ENCODE assay signal across 8 cellular contexts in the genomic region with DNA sequence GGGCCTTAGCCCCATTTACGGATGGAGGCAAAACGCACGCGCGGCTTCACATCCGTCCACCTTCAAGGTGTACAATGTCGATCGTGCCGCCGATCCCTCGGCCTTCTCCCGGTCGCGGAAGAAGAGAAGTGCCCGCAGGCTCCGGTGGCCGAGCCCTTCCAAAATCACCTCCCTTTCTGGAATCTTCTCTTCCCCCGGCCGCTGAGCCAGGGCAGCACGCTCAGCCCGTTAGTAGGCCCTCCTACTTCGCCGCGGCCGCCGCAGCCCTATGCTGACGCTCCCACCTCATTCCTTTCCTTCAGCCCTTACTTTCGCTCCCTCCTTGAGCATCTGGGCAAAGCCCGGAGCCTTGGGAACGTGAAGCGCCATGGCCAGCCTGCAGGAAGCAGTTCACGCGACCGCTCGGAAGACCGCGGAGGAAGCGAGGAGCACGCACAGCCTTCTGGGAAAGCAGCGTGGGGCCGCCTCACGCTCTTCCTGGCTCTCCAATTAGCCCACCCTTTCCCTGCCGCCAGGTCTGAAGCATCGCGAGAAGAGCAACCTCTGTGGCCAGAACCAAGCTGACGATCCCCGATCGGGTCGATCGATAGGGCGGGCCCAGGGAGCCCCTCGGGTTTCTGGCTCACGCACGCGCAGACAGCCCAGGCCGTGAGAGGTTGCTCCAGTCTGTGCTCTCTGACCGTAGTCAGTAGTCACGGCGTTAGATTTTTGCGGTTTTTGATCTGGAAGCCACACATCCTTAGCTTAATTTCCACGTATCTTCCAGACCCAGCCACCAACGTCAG.
DNase-seq lines count a peak whose midpoint lies in the region; ATAC-seq and TF ChIP-seq lines count a peak whose summit lies in the region.

A gene with protein sequence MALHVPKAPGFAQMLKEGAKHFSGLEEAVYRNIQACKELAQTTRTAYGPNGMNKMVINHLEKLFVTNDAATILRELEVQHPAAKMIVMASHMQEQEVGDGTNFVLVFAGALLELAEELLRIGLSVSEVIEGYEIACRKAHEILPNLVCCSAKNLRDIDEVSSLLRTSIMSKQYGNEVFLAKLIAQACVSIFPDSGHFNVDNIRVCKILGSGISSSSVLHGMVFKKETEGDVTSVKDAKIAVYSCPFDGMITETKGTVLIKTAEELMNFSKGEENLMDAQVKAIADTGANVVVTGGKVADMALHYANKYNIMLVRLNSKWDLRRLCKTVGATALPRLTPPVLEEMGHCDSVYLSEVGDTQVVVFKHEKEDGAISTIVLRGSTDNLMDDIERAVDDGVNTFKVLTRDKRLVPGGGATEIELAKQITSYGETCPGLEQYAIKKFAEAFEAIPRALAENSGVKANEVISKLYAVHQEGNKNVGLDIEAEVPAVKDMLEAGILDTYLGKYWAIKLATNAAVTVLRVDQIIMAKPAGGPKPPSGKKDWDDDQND (minus strand): TSS at position 427 of the 785 bp plus-strand sequence. CDS start 58 bp downstream, at position 369.

- no peak for TF ChIP-seq CTCF in AG09319 (IDR thresholded peaks at IDR 0.05; ENCODE audit: low read depth, low read length)

- DNase-seq in AG09319 (ENCODE audit: extremely low read depth, low read depth) (peak; percentile 99), NCI-H446 treated with DMSO at 0.1 percent for 48 hours (lab: John Stamatoyannopoulos, UW) (peak; percentile 98), cerebellar cortex (ENCODE audit: low spot score) (peak; percentile 100), iris pigment epithelial cell (ENCODE audit: low read depth) (peak; percentile 100)
- DNase-seq in stimulated activated CD4-positive, alpha-beta T cell treated with anti-CD3 and anti-CD28 coated beads, Interleukin-12 subunit alpha, Interleukin-12 subunit beta, amount 100 ng/mL, for 24 hours (ENCODE audit: low read depth in 2 of 2): peak; percentile 95 to 98

- ATAC-seq in GM19035 (IDR thresholded peaks at IDR 0.05; ENCODE audit: unreplicated experiment): peak; percentile 93
- ATAC-seq in HG03354 (IDR thresholded peaks at IDR 0.05; ENCODE audit: poor library complexity, severe bottlenecking, unreplicated experiment): peak; percentile 90
- ATAC-seq in activated CD4-positive, CD25-positive, alpha-beta regulatory T cell treated with anti-CD3 and anti-CD28 coated beads, Interleukin-2, amount 50 U/mL, for 24 hours: peak; percentile 92 to 95

Comparison
In these comparisons a context has a peak if more than half of its experiments do, and no peak if none do; other contexts are left out.
1. Peak in every context shown above with its lines: DNase-seq and ATAC-seq.